23 cellular contexts compared by ENCODE assay signal in the genomic region with DNA sequence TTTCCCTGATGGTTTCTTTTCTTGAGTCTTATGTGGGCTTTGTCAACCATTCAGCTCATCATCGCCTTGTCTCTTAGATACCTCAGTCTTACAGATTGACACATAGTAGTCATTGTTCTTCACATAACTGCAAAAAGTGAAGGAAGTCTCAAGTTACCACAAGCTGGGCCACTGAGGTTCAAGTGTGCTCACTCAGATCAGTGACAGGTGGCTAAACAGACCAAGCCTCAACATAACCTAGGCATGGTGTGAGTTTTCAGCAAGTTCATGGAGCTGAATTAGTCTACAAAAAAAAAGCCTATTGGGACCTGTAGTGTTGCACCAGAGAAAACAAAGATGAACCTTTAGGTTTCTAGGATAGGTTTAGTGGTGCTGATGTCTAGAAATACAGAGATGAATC.
"Had no signal": no experiment of that assay in that cellular context is flagged by ENCODE, and none has a peak within 500 bp of the region (broad histone marks: within the 10 kb centered on the region; RNA-seq: fewer than 3 reads in every experiment).

No MANE protein-coding gene starts in this region.

- H3K4me3 Mint-ChIP-seq: dendritic cell treated with granulocyte-macrophage colony-stimulating factor and Interleukin-4, amounts not matched to agents 40 ng/mL and 50 ng/mL, for 4 days; memory B cell; mesothelial cell of epicardium; natural killer cell treated with Interleukin-12 subunit alpha and Interleukin-12 subunit beta and Interleukin-15 and Interleukin-18, amount 100 ng/mL, for 72 hours; neural progenitor cell had no signal

- H3K9me3 Mint-ChIP-seq: dendritic cell treated with granulocyte-macrophage colony-stimulating factor and Interleukin-4, amounts not matched to agents 40 ng/mL and 50 ng/mL, for 4 days; memory B cell; natural killer cell treated with Interleukin-12 subunit alpha and Interleukin-12 subunit beta and Interleukin-15 and Interleukin-18, amount 100 ng/mL, for 72 hours; neural progenitor cell had no signal

- H3K4me1 ChIP-seq: foreskin keratinocyte, left ventricle myocardium inferior, lower lobe of right lung, neural progenitor cell, pancreas, stomach, transverse colon had no signal

- H3K4me3 ChIP-seq: hepatocyte, left ventricle myocardium inferior, lower lobe of right lung, neural progenitor cell, pancreas, smooth muscle cell, stomach, thoracic aorta, transverse colon had no signal

- DNase-seq: erythroblast; foreskin keratinocyte; head of caudate nucleus; kidney; left cardiac atrium; left ventricle myocardium inferior; lower lobe of right lung; occipital lobe; pancreas; right cardiac atrium; stimulated activated CD4-positive, alpha-beta T cell treated with anti-CD3 and anti-CD28 coated beads, Interleukin-2, amount 100 ng/mL, for 48 hours; stomach; substantia nigra; transverse colon had no signal

- H3K27me3 ChIP-seq: hepatocyte, neural progenitor cell, pancreas, stomach, transverse colon had no signal

- H3K9me3 ChIP-seq: left ventricle myocardium inferior, lower lobe of right lung, pancreas, stomach, thoracic aorta, transverse colon had no signal

- ATAC-seq: foreskin keratinocyte; left cardiac atrium; lower lobe of right lung; natural killer cell treated with Interleukin-12 subunit alpha and Interleukin-12 subunit beta and Interleukin-15 and Interleukin-18, amount 100 ng/mL, for 72 hours; pancreas; right cardiac atrium had no signal

- H3K27ac ChIP-seq: foreskin keratinocyte, hepatocyte, left ventricle myocardium inferior, lower lobe of right lung, neural progenitor cell, pancreas, stomach, thoracic aorta, transverse colon had no signal

- H3K4me1 Mint-ChIP-seq: memory B cell had no signal

- H3K27ac Mint-ChIP-seq: dendritic cell treated with granulocyte-macrophage colony-stimulating factor and Interleukin-4, amounts not matched to agents 40 ng/mL and 50 ng/mL, for 4 days; memory B cell; mesothelial cell of epicardium; natural killer cell treated with Interleukin-12 subunit alpha and Interleukin-12 subunit beta and Interleukin-15 and Interleukin-18, amount 100 ng/mL, for 72 hours; neural progenitor cell; progenitor cell of endocrine pancreas had no signal

- H3K36me3 ChIP-seq: left ventricle myocardium inferior, lower lobe of right lung, neural progenitor cell, pancreas, stomach, thoracic aorta, transverse colon had no signal

- H3K27me3 Mint-ChIP-seq: dendritic cell treated with granulocyte-macrophage colony-stimulating factor and Interleukin-4, amounts not matched to agents 40 ng/mL and 50 ng/mL, for 4 days had no signal

- H3K36me3 Mint-ChIP-seq: memory B cell; natural killer cell treated with Interleukin-12 subunit alpha and Interleukin-12 subunit beta and Interleukin-15 and Interleukin-18, amount 100 ng/mL, for 72 hours; neural progenitor cell had no signal
